ENCODE assay signal across 15 cellular contexts in the genomic region with DNA sequence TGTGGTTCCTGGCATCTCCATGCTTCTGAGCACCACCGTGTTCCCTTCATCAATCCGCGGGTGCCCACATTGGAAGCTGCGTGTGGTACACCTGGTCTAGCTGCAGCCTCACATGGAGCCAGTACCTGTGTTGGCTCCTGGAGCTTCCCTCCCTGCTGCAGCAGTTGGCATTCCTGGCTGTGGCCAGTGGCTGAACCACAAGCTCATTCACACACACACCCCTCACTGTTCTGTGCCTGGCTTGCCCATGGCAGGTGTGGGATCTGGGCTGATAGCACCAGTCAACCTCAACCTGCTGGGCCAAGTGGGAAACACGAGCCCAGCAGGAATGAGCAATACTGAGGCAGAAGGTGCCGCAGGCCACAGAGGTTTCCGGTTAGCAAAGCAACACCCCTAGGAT.
A peak's percentile ranks its signal among the peaks of the same experiment; 100 is the strongest.
DNase-seq lines count a peak whose midpoint lies in the region; ATAC-seq and TF ChIP-seq lines count a peak whose summit lies in the region.
"Had no signal": no experiment of that assay in that cellular context is flagged by ENCODE, and none has a peak within 500 bp of the region (broad histone marks: within the 10 kb centered on the region; RNA-seq: fewer than 3 reads in every experiment).

No MANE protein-coding gene starts in this region.

- H3K36me3 ChIP-seq in mucosa of descending colon (ENCODE audit: low read depth) (no peaks in the 10 kb centered on the region), upper lobe of right lung (no peaks in the 10 kb centered on the region)

- no peaks in the 10 kb centered on the region for H3K27me3 ChIP-seq in upper lobe of right lung

- H3K27ac ChIP-seq in upper lobe of right lung: no peak overlapping the region
- H3K27ac ChIP-seq: 22Rv1, GM23248, HL-60 had no signal

- no peaks in the 10 kb centered on the region for H3K4me1 ChIP-seq in mucosa of descending colon (ENCODE audit: low read depth)
- H3K4me1 ChIP-seq in upper lobe of right lung: no peaks in the 10 kb centered on the region
- H3K4me1 ChIP-seq: Caco-2 had no signal

- intact Hi-C loops in mucosa of descending colon (cut with DNase I, micrococcal nuclease) (no loop called here), upper lobe of right lung (cut with DNase I) (no loop called here)

- DNase-seq in NCI-H2196 (lab: John Stamatoyannopoulos, UW; ENCODE audit: unreplicated experiment): peak; percentile 6
- DNase-seq in NCI-H2196 treated with DMSO at 0.1 percent for 48 hours (lab: John Stamatoyannopoulos, UW; ENCODE audit: unreplicated experiment): no peak
- peak; percentile 86 for DNase-seq in SW480 (ENCODE audit: low spot score)
- DNase-seq in mucosa of descending colon: peak in 2 of 3 donors; percentile 1 to 18
- no peak for DNase-seq in upper lobe of right lung
- DNase-seq in activated CD8-positive, alpha-beta memory T cell treated with anti-CD3 and anti-CD28 coated beads, Interleukin-2, amount 50 U/mL, for 48 hours: no peak
- no peak for DNase-seq in central memory CD4-positive, alpha-beta T cell
- DNase-seq: Caco-2; CD8-positive, alpha-beta memory T cell; DND-41; GM23248 had no signal

- TF ChIP-seq CTCF in mucosa of descending colon (IDR thresholded peaks at IDR 0.05) (no peak), upper lobe of right lung (IDR thresholded peaks at IDR 0.05) (no peak)

- ATAC-seq in mucosa of descending colon: no peak
- ATAC-seq in upper lobe of right lung: peak; percentile 23
- ATAC-seq in esophagus mucosa: no peak
- ATAC-seq: HCT116 had no signal

- H3K4me3 ChIP-seq in mucosa of descending colon (no peak overlapping the region), upper lobe of right lung (no peak overlapping the region)
- H3K4me3 ChIP-seq: GM23248 had no signal

- peaks cover 11% of the 10 kb centered on the region for H3K9me3 ChIP-seq in mucosa of descending colon
- H3K9me3 ChIP-seq in upper lobe of right lung: no peaks in the 10 kb centered on the region
- H3K9me3 ChIP-seq: Caco-2 had no signal

Comparison
In these comparisons a context has a peak if more than half of its experiments do, and no peak if none do; other contexts are left out.
1. DNase-seq: peak in NCI-H2196 (single experiment), SW480 (single experiment) and mucosa of descending colon (2 of 3); none in NCI-H2196 treated with DMSO at 0.1 percent for 48 hours (single experiment), upper lobe of right lung (single experiment), activated CD8-positive, alpha-beta memory T cell treated with anti-CD3 and anti-CD28 coated beads, Interleukin-2, amount 50 U/mL, for 48 hours (single experiment) and central memory CD4-positive, alpha-beta T cell (single experiment).